8 cellular contexts compared by ENCODE assay signal in the genomic region with DNA sequence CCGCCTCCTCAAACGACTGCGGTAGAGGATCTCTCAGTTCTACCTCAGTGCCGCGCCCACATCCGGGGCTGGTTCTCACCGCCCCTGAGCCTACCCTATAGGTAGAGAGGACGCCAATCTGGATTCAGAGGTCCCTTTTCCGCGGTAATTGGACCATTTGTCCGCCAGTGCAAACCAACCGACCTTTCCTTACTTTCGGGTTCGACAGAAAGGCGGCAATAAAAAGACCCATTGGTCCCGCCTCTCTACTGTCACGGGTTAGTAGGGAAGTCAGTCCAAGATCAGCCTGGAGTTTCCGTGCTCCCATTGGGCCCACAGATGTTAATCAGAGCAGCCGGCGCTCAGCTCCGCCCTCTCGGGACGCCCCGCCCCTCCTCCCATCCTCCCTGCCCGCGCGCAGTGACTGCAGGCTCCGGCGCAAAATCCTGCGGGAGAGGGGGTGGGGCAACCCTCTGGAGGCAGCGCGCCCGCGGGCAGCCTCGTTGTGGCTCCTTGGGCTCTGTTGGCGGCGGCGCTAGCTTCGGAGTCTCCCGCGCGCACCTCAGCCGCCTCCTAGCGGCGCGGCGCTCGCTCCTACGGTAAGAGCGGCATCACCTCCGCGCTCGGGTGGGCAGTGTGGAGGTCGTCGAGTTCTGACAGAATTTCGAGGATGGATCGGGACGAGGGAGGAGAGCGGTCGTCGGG. TPM values are rescaled to one million over a fixed set of nuclear protein-coding genes. Genes with fewer than 3 reads are reported as not detected.
A peak's percentile ranks its signal among the peaks of the same experiment; 100 is the strongest.
DNase-seq lines count a peak whose midpoint lies in the region; ATAC-seq and TF ChIP-seq lines count a peak whose summit lies in the region.

A gene (plus strand): TSS at position 380 of the 684 bp plus-strand sequence.
A gene with protein sequence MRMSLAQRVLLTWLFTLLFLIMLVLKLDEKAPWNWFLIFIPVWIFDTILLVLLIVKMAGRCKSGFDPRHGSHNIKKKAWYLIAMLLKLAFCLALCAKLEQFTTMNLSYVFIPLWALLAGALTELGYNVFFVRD (minus strand): TSS at position 41 of the 684 bp plus-strand sequence. CDS start 4,061 bp downstream, outside the sequence.

- peaks cover 28% of the 10 kb centered on the region for H3K4me1 Mint-ChIP-seq in endothelial cell (ENCODE audit: unreplicated experiment)
- H3K4me1 Mint-ChIP-seq in mesothelial cell of epicardium = peaks cover 34% of the 10 kb centered on the region

- peaks cover 26% of the 10 kb centered on the region for H3K4me1 ChIP-seq in OCI-LY3 (ENCODE audit: low read length)

- peaks cover 11% of the 10 kb centered on the region for H3K36me3 ChIP-seq in OCI-LY3 (replicated peaks; ENCODE audit: low read depth, low read length)

- TF ChIP-seq CTCF in OCI-LY3 (IDR thresholded peaks at IDR 0.05; ENCODE audit: low read depth, low read length) (peak; percentile 49), endothelial cell (IDR thresholded peaks at IDR 0.05; ENCODE audit: unreplicated experiment) (peak; percentile 15), mesothelial cell of epicardium (IDR thresholded peaks at IDR 0.05; ENCODE audit: unreplicated experiment) (peak; percentile 30)

- H3K27ac ChIP-seq in OCI-LY3 (ENCODE audit: low read length) = peak within 1 kb of the TSS; percentile 65

- H3K9ac ChIP-seq in OCI-LY3 (ENCODE audit: low read length) = peak within 1 kb of the TSS; percentile 90

- peak within 1 kb of the TSS; percentile 96 for H3K4me3 ChIP-seq in OCI-LY3 (ENCODE audit: low read length)

- no peaks in the 10 kb centered on the region for H3K27me3 ChIP-seq in OCI-LY3 (ENCODE audit: low read depth, low read length)

- H3K27ac Mint-ChIP-seq in endothelial cell (ENCODE audit: unreplicated experiment) (peak within 1 kb of the TSS; percentile 80), mesothelial cell of epicardium (peak within 1 kb of the TSS; percentile 96)

- H3K36me3 Mint-ChIP-seq in endothelial cell (ENCODE audit: low read depth, unreplicated experiment) (no peaks in the 10 kb centered on the region), mesothelial cell of epicardium (peaks cover 12% of the 10 kb centered on the region)

- H3K9me3 Mint-ChIP-seq in endothelial cell (ENCODE audit: unreplicated experiment) (no peaks in the 10 kb centered on the region), mesothelial cell of epicardium (no peaks in the 10 kb centered on the region)

- H3K27me3 Mint-ChIP-seq in endothelial cell (ENCODE audit: unreplicated experiment) (peaks cover 1% of the 10 kb centered on the region), mesothelial cell of epicardium (ENCODE audit: low read depth) (no peaks in the 10 kb centered on the region)

- peaks cover 47% of the 10 kb centered on the region for H3K79me2 ChIP-seq in OCI-LY3 (ENCODE audit: low read length)

- H2AFZ ChIP-seq in OCI-LY3 (ENCODE audit: low read depth, low read length) = peak within 1 kb of the TSS; percentile 91

- peak within 1 kb of the TSS; percentile 90 for H3K4me2 ChIP-seq in OCI-LY3 (ENCODE audit: low read length)

- DNase-seq in DMS114 treated with DMSO at 0.1 percent for 48 hours (lab: John Stamatoyannopoulos, UW; ENCODE audit: unreplicated experiment) (peak; percentile 98), HuH-7.5 (ENCODE audit: low spot score) (peak; percentile 64), activated T-cell treated with anti-CD3 and anti-CD28 coated beads for 1 hour (ENCODE audit: low read depth) (peak; percentile 82), endothelial cell (ENCODE audit: low spot score) (peak; percentile 98), mesothelial cell of epicardium (ENCODE audit: low spot score in 2 of 2, unreplicated experiment in 2 of 2) (peak; percentile 99)
- peak; percentile 88 to 91 for DNase-seq in stimulated activated CD8-positive, alpha-beta memory T cell treated with anti-CD3 and anti-CD28 coated beads, Interleukin-15, amount 100 ng/mL, for 48 hours (ENCODE audit: low read depth in 2 of 2)

- H3K9me3 ChIP-seq in OCI-LY3 (ENCODE audit: insufficient read depth, low read length) = no peaks in the 10 kb centered on the region

- peak; percentile 89 for ATAC-seq in GM21526 (IDR thresholded peaks at IDR 0.05; ENCODE audit: low FRiP score, unreplicated experiment)

- H3K4me3 Mint-ChIP-seq in endothelial cell (ENCODE audit: unreplicated experiment) (peak within 1 kb of the TSS; percentile 97), mesothelial cell of epicardium (peak within 1 kb of the TSS; percentile 95)

- H4K20me1 ChIP-seq in OCI-LY3 (ENCODE audit: insufficient read depth, low read length) = peaks cover 21% of the 10 kb centered on the region; the same call in 1 of the 2 replicates

RNA-seq across cellular contexts. Expression of the first gene that starts in this region (rescaled TPM):
- total RNA-seq in endothelial cell (ENCODE audit: unreplicated experiment) = 10.3 TPM
- 36.1 to 38.2 TPM (median 37.5 TPM) in 3 replicates for total RNA-seq in mesothelial cell of epicardium

RNA-seq across cellular contexts. Expression of the second gene that starts in this region (rescaled TPM):
- 9.5 TPM for total RNA-seq in endothelial cell (ENCODE audit: unreplicated experiment)
- total RNA-seq in mesothelial cell of epicardium = 14.2 to 17.2 TPM (median 16.5 TPM) in 3 replicates

Comparison
In these comparisons a context has a peak if more than half of its experiments do, and no peak if none do; other contexts are left out.
1. Peak in every context shown above with its lines: DNase-seq, ATAC-seq, H3K4me3 ChIP-seq and H3K27ac ChIP-seq.